ENCODE assay signal across 13 cellular contexts in the genomic region with DNA sequence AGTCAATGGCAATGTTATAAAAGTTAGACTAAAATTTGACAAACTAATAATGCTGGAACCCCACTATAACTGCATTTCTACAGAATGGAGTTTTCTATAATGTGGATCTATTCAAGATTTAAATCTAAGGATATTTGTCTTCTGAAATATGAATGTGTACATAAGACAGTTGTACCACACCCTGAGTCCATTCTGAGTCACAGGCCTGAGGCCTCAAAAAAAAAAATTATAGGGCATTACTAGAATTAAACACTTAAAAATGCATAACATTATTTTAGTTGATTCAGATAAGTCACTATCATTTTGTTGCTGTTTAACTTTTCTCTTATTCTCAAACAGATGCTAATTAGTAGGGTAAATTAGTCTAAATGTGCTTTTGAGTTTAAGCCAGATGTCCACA. TPM values are rescaled to one million over a fixed set of nuclear protein-coding genes. Genes with fewer than 3 reads are reported as not detected.
DNase-seq lines count a peak whose midpoint lies in the region; ATAC-seq and TF ChIP-seq lines count a peak whose summit lies in the region.
"Had no signal": no experiment of that assay in that cellular context is flagged by ENCODE, and none has a peak within 500 bp of the region (broad histone marks: within the 10 kb centered on the region; RNA-seq: fewer than 3 reads in every experiment).

No MANE protein-coding gene starts in this region.

- DNase-seq in EH (ENCODE audit: low read depth) (peak; percentile 67), PC-9 (peak in 1 of 2 experiments; percentile 73), colonic mucosa (no peak)
- DNase-seq in stimulated activated naive CD8-positive, alpha-beta T cell treated with anti-CD3 and anti-CD28 coated beads, Interleukin-15, Interleukin-2, amounts not matched to agents 100 U/mL and 50 U/mL, for 24 hours, result no peak
- DNase-seq in activated CD8-positive, alpha-beta memory T cell treated with anti-CD3 and anti-CD28 coated beads, Interleukin-2, amount 50 U/mL, for 48 hours, result no peak
- DNase-seq: activated CD4-positive, alpha-beta T cell treated with anti-CD3 and anti-CD28 coated beads, Interleukin-2, amount 50 U/mL, for 48 hours; anterior cingulate cortex; effector CD4-positive, alpha-beta T cell; NCI-H1694 treated with DMSO at 0.1 percent for 48 hours had no signal

- no peaks in the 10 kb centered on the region for H3K9me2 ChIP-seq in PC-9 (ENCODE audit: insufficient read depth)

- no TSS peak for BruUV-seq in PC-9 (replicated peaks; lab: Mats Ljungman, UMichigan)

- H3K27ac ChIP-seq in PC-9 (peak overlapping the region; percentile 49), colonic mucosa (peak overlapping the region; percentile 43)
- H3K27ac ChIP-seq: ovary had no signal

- H3K4me3 ChIP-seq in PC-9 (no peak overlapping the region), colonic mucosa (no peak overlapping the region), mucosa of stomach (ENCODE audit: low read length) (no peak overlapping the region)
- H3K4me3 ChIP-seq: ovary had no signal

- H3K9me3 ChIP-seq in PC-9 (ENCODE audit: insufficient read depth, low read depth) (no peaks in the 10 kb centered on the region), colonic mucosa (no peaks in the 10 kb centered on the region), mucosa of stomach (ENCODE audit: control insufficient read depth, low read length) (no peaks in the 10 kb centered on the region)
- H3K9me3 ChIP-seq: ovary had no signal

- H3K27me3 ChIP-seq in PC-9 (ENCODE audit: insufficient read depth, low read depth) (no peaks in the 10 kb centered on the region), colonic mucosa (no peaks in the 10 kb centered on the region), mucosa of stomach (ENCODE audit: control insufficient read depth, insufficient read depth, low read length) (no peaks in the 10 kb centered on the region)
- H3K27me3 ChIP-seq: ovary had no signal

- no peak for TF ChIP-seq CTCF in PC-9 (conservative IDR thresholded peaks at IDR 0.05)
- no peak for TF ChIP-seq CTCF in colonic mucosa (IDR thresholded peaks at IDR 0.05)

- no peak overlapping the region for H3K9ac ChIP-seq in colonic mucosa (ENCODE audit: low read depth in 2 of 2, low read length in 2 of 2)
- peak overlapping the region; percentile 61 for H3K9ac ChIP-seq in mucosa of stomach (ENCODE audit: low read length)

- CTCF ChIA-PET in PC-9 (lab: Charles Lee), result no interaction called here

- no peaks in the 10 kb centered on the region for H3K79me2 ChIP-seq in PC-9 (ENCODE audit: low read depth)

- no peak for ATAC-seq in stimulated activated naive CD8-positive, alpha-beta T cell treated with anti-CD3 and anti-CD28 coated beads, Interleukin-15, Interleukin-2, amounts not matched to agents 100 U/mL and 50 U/mL, for 24 hours
- no peak for ATAC-seq in HG03135 (IDR thresholded peaks at IDR 0.05; ENCODE audit: unreplicated experiment)
- no peak for ATAC-seq in GM19463 (IDR thresholded peaks at IDR 0.05; ENCODE audit: unreplicated experiment)

- no peak overlapping the region for H2AFZ ChIP-seq in PC-9

- H3K4me2 ChIP-seq in PC-9, result peak overlapping the region; percentile 49

- H3K4me1 ChIP-seq in PC-9 (replicated peaks; ENCODE audit: insufficient read depth), result peaks cover 19% of the 10 kb centered on the region
- no peaks in the 10 kb centered on the region for H3K4me1 ChIP-seq in colonic mucosa
- H3K4me1 ChIP-seq in mucosa of stomach (ENCODE audit: control insufficient read depth, insufficient read depth, low read length), result peaks cover 18% of the 10 kb centered on the region

- no peaks in the 10 kb centered on the region for H3K36me3 ChIP-seq in PC-9 (ENCODE audit: low read depth)
- H3K36me3 ChIP-seq in colonic mucosa, result no peaks in the 10 kb centered on the region
- no peaks in the 10 kb centered on the region for H3K36me3 ChIP-seq in mucosa of stomach (ENCODE audit: control insufficient read depth, insufficient read depth, low read length)
- H3K36me3 ChIP-seq: ovary had no signal

- H4K20me1 ChIP-seq in PC-9 (ENCODE audit: insufficient read depth), result no peaks in the 10 kb centered on the region

- no peaks in the 10 kb centered on the region for H3F3A ChIP-seq in PC-9 (ENCODE audit: insufficient read depth, low read depth)

- intact Hi-C loops in PC-9 (cut with micrococcal nuclease; ENCODE audit: unreplicated experiment), result no loop called here
- intact Hi-C loops in colonic mucosa (cut with DNase I), result no loop called here

- POLR2A ChIA-PET in PC-9 (lab: Charles Lee; ENCODE audit: unreplicated experiment), result no interaction called here

RNA-seq across cellular contexts. Expression of a gene that starts 42.2 kb away (rescaled TPM):
- total RNA-seq in PC-9 (2021) (0.35 and 0.55 TPM in 2 replicates), colonic mucosa (10 to 100 TPM; 10.4 to 24.6 TPM)
